8 cellular contexts compared by ENCODE assay signal in genomic region chr19:1847684-1848398, GRCh38. TPM values are rescaled to one million over a fixed set of nuclear protein-coding genes. Genes with fewer than 3 reads are reported as not detected.
DNase-seq lines count a peak whose midpoint lies in the region; ATAC-seq, FAIRE-seq and TF ChIP-seq lines count a peak whose summit lies in the region.

No MANE protein-coding gene starts in this region.

- ATAC-seq in GM19438 (IDR thresholded peaks at IDR 0.05; ENCODE audit: low read depth, unreplicated experiment), result peak; percentile 26
- ATAC-seq in gastroesophageal sphincter, result peak; percentile 13
- ATAC-seq in HG02840 (IDR thresholded peaks at IDR 0.05; ENCODE audit: low FRiP score, unreplicated experiment), result no peak

- H2AK5ac ChIP-seq in trophoblast cell (ENCODE audit: low read length), result peak overlapping the region; percentile 89

- peaks cover 72 to 86% (median 84%) of the 10 kb centered on the region in 10 experiments for H3K4me1 ChIP-seq in BLaER1 treated with 17β-estradiol and CSF1 and Interleukin-3, amounts not matched to agents 10 nM and 100 nM
- H3K4me1 ChIP-seq in gastroesophageal sphincter, result peaks cover 0 to 65% (median 46%) of the 10 kb centered on the region in 3 donors
- peaks cover 7% of the 10 kb centered on the region in 2 experiments for H3K4me1 ChIP-seq in trophoblast cell (ENCODE audit: control insufficient read depth in 1 of 2, insufficient read depth in 2 of 2, low read length in 2 of 2)

- peak overlapping the region; percentile 94 to 100 (median 99) for H3K9ac ChIP-seq in BLaER1 treated with 17β-estradiol and CSF1 and Interleukin-3, amounts not matched to agents 10 nM and 100 nM
- H3K9ac ChIP-seq in trophoblast cell (ENCODE audit: low read length), result peak overlapping the region; percentile 97

- DNase-seq in HTR-8/SVneo (ENCODE audit: insufficient read length, low spot score) (no peak), trophoblast cell (peak in 1 of 2 donors; percentile 38)
- peak; percentile 35 for DNase-seq in activated T-cell treated with anti-CD3 and anti-CD28 coated beads, Interleukin-2, amount 50 U/mL, for 1 hour
- no peak for DNase-seq in stimulated activated CD4-positive, alpha-beta T cell treated with anti-CD3 and anti-CD28 coated beads, Interleukin-4, amount 100 ng/mL, for 1 hour

- peaks cover 12% of the 10 kb centered on the region for H3K79me2 ChIP-seq in trophoblast cell (ENCODE audit: control insufficient read depth, insufficient read depth, low read length, poor library complexity)

- peak overlapping the region; percentile 15 for H2BK12ac ChIP-seq in trophoblast cell (ENCODE audit: low read length)

- no peaks in the 10 kb centered on the region for H3K27me3 ChIP-seq in BLaER1 treated with 17β-estradiol and CSF1 and Interleukin-3, amounts not matched to agents 10 nM and 100 nM
- H3K27me3 ChIP-seq in gastroesophageal sphincter (peaks cover 16% of the 10 kb centered on the region), trophoblast cell (ENCODE audit: insufficient read depth, low read length) (no peaks in the 10 kb centered on the region)

- peak overlapping the region; percentile 13 for H4K12ac ChIP-seq in trophoblast cell (ENCODE audit: low read depth, low read length)

- no peak for TF ChIP-seq CTCF in gastroesophageal sphincter (IDR thresholded peaks at IDR 0.05)

- H3K4me3 ChIP-seq in BLaER1 treated with 17β-estradiol and CSF1 and Interleukin-3, amounts not matched to agents 10 nM and 100 nM, result peak overlapping the region; percentile 82 to 100 (median 98)
- peak overlapping the region; percentile 83 to 100 for H3K4me3 ChIP-seq in gastroesophageal sphincter
- peak overlapping the region; percentile 96 for H3K4me3 ChIP-seq in trophoblast cell (ENCODE audit: low read depth, low read length)

- H3K23ac ChIP-seq in trophoblast cell (ENCODE audit: low read length), result no peak overlapping the region

- TF ChIP-seq POLR2A in gastroesophageal sphincter (IDR thresholded peaks at IDR 0.05), result no peak

- H4K8ac ChIP-seq in trophoblast cell (ENCODE audit: low read depth, low read length), result peak overlapping the region; percentile 98

- WGBS in gastroesophageal sphincter (ENCODE audit: low coverage in 1 of 2), 2 donors, result 0% methylated on average over 6 to 8 of the region's 72 CpGs
- no CpG with 5 or more reads among the region's 72 CpGs for WGBS in trophoblast cell (ENCODE audit: extremely low coverage, insufficient coverage, insufficient read length)

- peak overlapping the region; percentile 99 for H4K91ac ChIP-seq in trophoblast cell (ENCODE audit: low read depth, low read length)

- peak overlapping the region; percentile 8 for H2BK120ac ChIP-seq in trophoblast cell (ENCODE audit: insufficient read depth, low read length, poor library complexity)

- H3K18ac ChIP-seq in trophoblast cell (ENCODE audit: low read length), result peak overlapping the region; percentile 91

- H3K9me3 ChIP-seq in BLaER1 treated with 17β-estradiol and CSF1 and Interleukin-3, amounts not matched to agents 10 nM and 100 nM (replicated peaks in 1 of 11), result no peaks in the 10 kb centered on the region
- H3K9me3 ChIP-seq in gastroesophageal sphincter (no peaks in the 10 kb centered on the region), trophoblast cell (ENCODE audit: insufficient read depth, low read depth, low read length) (peaks cover 9% of the 10 kb centered on the region)

- peaks cover 6 to 42% (median 32%) of the 10 kb centered on the region in 11 experiments; a peak in 20 of 22 replicates for H3K36me3 ChIP-seq in BLaER1 treated with 17β-estradiol and CSF1 and Interleukin-3, amounts not matched to agents 10 nM and 100 nM
- H3K36me3 ChIP-seq in gastroesophageal sphincter, result peaks cover 0 to 10% of the 10 kb centered on the region in 2 donors
- peaks cover 11 to 14% of the 10 kb centered on the region in 2 experiments for H3K36me3 ChIP-seq in trophoblast cell (ENCODE audit: control insufficient read depth in 1 of 2, insufficient read depth in 2 of 2, low read length in 2 of 2)

- peak overlapping the region; percentile 95 to 100 (median 97) for H3K4me2 ChIP-seq in BLaER1 treated with 17β-estradiol and CSF1 and Interleukin-3, amounts not matched to agents 10 nM and 100 nM
- peak overlapping the region; percentile 74 for H3K4me2 ChIP-seq in trophoblast cell (ENCODE audit: low read length)

- peak overlapping the region; percentile 96 to 100 (median 100) for H3K27ac ChIP-seq in BLaER1 treated with 17β-estradiol and CSF1 and Interleukin-3, amounts not matched to agents 10 nM and 100 nM
- peak overlapping the region; percentile 96 to 99 (median 98) for H3K27ac ChIP-seq in gastroesophageal sphincter
- peak overlapping the region; percentile 100 for H3K27ac ChIP-seq in trophoblast cell (ENCODE audit: low read depth, low read length)

- H4K20me1 ChIP-seq in BLaER1 treated with 17β-estradiol and CSF1 and Interleukin-3, amounts not matched to agents 10 nM and 100 nM, result peaks cover 39 to 94% (median 80%) of the 10 kb centered on the region in 11 experiments; a peak in 21 of 22 replicates

- FAIRE-seq in HTR-8/SVneo (lab: Jason Lieb, UNC), result peak; percentile 23

- peak overlapping the region; percentile 37 for H2AFZ ChIP-seq in trophoblast cell (ENCODE audit: insufficient read depth, low read length, poor library complexity)

- peak overlapping the region; percentile 90 for H3K4ac ChIP-seq in trophoblast cell (ENCODE audit: low read depth, low read length)

- H3K14ac ChIP-seq in trophoblast cell (ENCODE audit: low read length), result peak overlapping the region; percentile 86

- peak overlapping the region; percentile 99 for H2BK5ac ChIP-seq in trophoblast cell (ENCODE audit: low read depth, low read length, poor library complexity)

- no peak for TF ChIP-seq EP300 in gastroesophageal sphincter (IDR thresholded peaks at IDR 0.05)

- H3K79me1 ChIP-seq in trophoblast cell (ENCODE audit: low read length), result peaks cover 8% of the 10 kb centered on the region

RNA-seq across cellular contexts. Expression of gene REXO1, which starts 0.4 kb away (rescaled TPM):
- total RNA-seq in gastroesophageal sphincter, result 10 to 100 TPM; 11.4 to 29.9 (median 16.1) TPM
- polyA plus RNA-seq in trophoblast cell (2013), result 24.5 and 26.8 TPM in 2 replicates

RNA-seq across cellular contexts. Expression of gene KLF16, which starts 15.5 kb away (rescaled TPM):
- total RNA-seq in gastroesophageal sphincter, result 1 to 10 TPM; 1.4 to 7.1 (median 5.5) TPM
- 18.5 and 21.1 TPM in 2 replicates for polyA plus RNA-seq in trophoblast cell (2013)

RNA-seq across cellular contexts. Expression of gene ATP8B3, which starts 35.8 kb away (rescaled TPM):
- 1 to 10 TPM in 1 of 4 donors, under 1 TPM in 3; 0.27 to 1.4 (median 0.48) TPM for total RNA-seq in gastroesophageal sphincter
- 0.94 and 0.97 TPM in 2 replicates for polyA plus RNA-seq in trophoblast cell (2013)

RNA-seq across cellular contexts. Expression of gene ABHD17A, which starts 37.5 kb away (rescaled TPM):
- total RNA-seq in gastroesophageal sphincter, result 100 to 1,000 TPM in 1 of 4 donors, 10 to 100 TPM in 3; 80.0 to 117 (median 91.0) TPM
- 55.3 and 58.0 TPM in 2 replicates for polyA plus RNA-seq in trophoblast cell (2013)

RNA-seq across cellular contexts. Expression of gene ADAT3, which starts 57.4 kb away (rescaled TPM):
- 1 to 10 TPM in 3 of 4 donors, under 1 TPM in 1; 0.47 to 4.2 (median 2.3) TPM for total RNA-seq in gastroesophageal sphincter
- polyA plus RNA-seq in trophoblast cell (2013), result 10.9 and 12.1 TPM in 2 replicates
